Comparison of ENCODE assay signal across 11 cellular contexts in genomic region chr3:44993471-44994205, GRCh38. TPM values are rescaled to one million over a fixed set of nuclear protein-coding genes. Genes with fewer than 3 reads are reported as not detected.
DNase-seq lines count a peak whose midpoint lies in the region; ATAC-seq, FAIRE-seq and TF ChIP-seq lines count a peak whose summit lies in the region.
"Had no signal": no experiment of that assay in that cellular context is flagged by ENCODE, and none has a peak within 500 bp of the region (broad histone marks: within the 10 kb centered on the region; RNA-seq: fewer than 3 reads in every experiment).

No MANE protein-coding gene starts in this region.

- H2BK15ac ChIP-seq in IMR-90 (ENCODE audit: low read depth, low read length), result peak overlapping the region; percentile 29; the same call in 2 of the 3 replicates

- H4K91ac ChIP-seq in IMR-90 (ENCODE audit: insufficient read depth, low read depth, low read length), result peak overlapping the region; percentile 54; the same call in 1 of the 2 replicates

- H3K9me3 ChIP-seq in IMR-90 (ENCODE audit: control insufficient read depth, insufficient read depth, low read length), result no peaks in the 10 kb centered on the region
- no peaks in the 10 kb centered on the region for H3K9me3 ChIP-seq in endodermal cell (ENCODE audit: control insufficient read depth, low read length)
- no peaks in the 10 kb centered on the region for H3K9me3 ChIP-seq in mucosa of descending colon

- H3K36me3 ChIP-seq in IMR-90 (ENCODE audit: control insufficient read depth, insufficient read depth, low read length), result peaks cover 15% of the 10 kb centered on the region
- H3K36me3 ChIP-seq in endodermal cell (ENCODE audit: control insufficient read depth, insufficient read depth, low read length), result peaks cover 69% of the 10 kb centered on the region
- H3K36me3 ChIP-seq in mucosa of descending colon (ENCODE audit: low read depth), result no peaks in the 10 kb centered on the region

- H3K9ac ChIP-seq in IMR-90 (ENCODE audit: low read depth, low read length) (no peak overlapping the region), endodermal cell (ENCODE audit: extremely low read depth, low read length, poor library complexity, severe bottlenecking) (no peak overlapping the region)

- H3K23ac ChIP-seq in IMR-90 (ENCODE audit: low read depth, low read length), result 0 out of 2 replicates have a peak overlapping the region, but pooled peaks have one; percentile 11

- FAIRE-seq in urothelium cell line (lab: Jason Lieb, UNC), result no peak
- FAIRE-seq: TTC549 had no signal

- no peak overlapping the region for H2AK9ac ChIP-seq in IMR-90 (replicated peaks; ENCODE audit: low read depth, low read length, poor library complexity)

- TF ChIP-seq CTCF in AG10803 (conservative IDR thresholded peaks at IDR 0.05; ENCODE audit: low read length) (no peak), IMR-90 (conservative IDR thresholded peaks at IDR 0.05; ENCODE audit: low read depth, low read length) (no peak), endodermal cell (conservative IDR thresholded peaks at IDR 0.05) (no peak), mucosa of descending colon (IDR thresholded peaks at IDR 0.05) (no peak)

- H3K4me1 Mint-ChIP-seq in endodermal cell, result peaks cover 23% of the 10 kb centered on the region

- H3K56ac ChIP-seq in IMR-90 (ENCODE audit: extremely low read depth, insufficient read depth, low read length), result no peak overlapping the region

- TF ChIP-seq POLR2A in IMR-90 (IDR thresholded peaks at IDR 0.05; ENCODE audit: low read depth, low read length), result no peak

- DNase-seq in AG10803 (ENCODE audit: low read depth) (peak; percentile 88), IMR-90 (peak; percentile 79), endodermal cell (no peak), mucosa of descending colon (no peak), MV-4-11 (lab: John Stamatoyannopoulos, UW) (no peak), DMS 273 (lab: John Stamatoyannopoulos, UW; ENCODE audit: unreplicated experiment) (no peak), urothelium cell line (ENCODE audit: low spot score) (no peak)
- DNase-seq: NCI-H1694 had no signal

- peak overlapping the region; percentile 67 for H3K4ac ChIP-seq in IMR-90 (ENCODE audit: low read depth, low read length)

- dilution Hi-C loops in IMR-90 (cut with HindIII; ENCODE audit: low sequenced_read_pairs, unreplicated experiment), result no loop called here

- H3K27ac ChIP-seq in IMR-90 (ENCODE audit: insufficient read depth, low read length), result peak overlapping the region; percentile 48; the same call in 1 of the 2 replicates
- H3K27ac ChIP-seq in endodermal cell (ENCODE audit: low read depth, low read length), result no peak overlapping the region

- ATAC-seq in IMR-90 (ENCODE audit: low read depth) (peak; percentile 81), mucosa of descending colon (peak; percentile 79), HG02763 (IDR thresholded peaks at IDR 0.05; ENCODE audit: unreplicated experiment) (no peak)

- no peak overlapping the region for H3K4me3 ChIP-seq in AG10803 (ENCODE audit: low read length)
- no peak overlapping the region for H3K4me3 ChIP-seq in IMR-90 (ENCODE audit: insufficient read depth, low read depth, low read length)
- H3K4me3 ChIP-seq in endodermal cell (ENCODE audit: low read length), result peak overlapping the region; percentile 0
- H3K4me3 ChIP-seq in mucosa of descending colon, result no peak overlapping the region

- H3K9me3 Mint-ChIP-seq in endodermal cell, result no peaks in the 10 kb centered on the region
- H3K9me3 Mint-ChIP-seq: activated naive CD4-positive, alpha-beta T cell treated with anti-CD3 and anti-CD28 coated beads, Interleukin-2, amount 50 U/mL, for 24 hours had no signal

- no peak overlapping the region for H2AFZ ChIP-seq in IMR-90 (replicated peaks; ENCODE audit: low read length, poor library complexity)

- peaks cover 30% of the 10 kb centered on the region for H4K20me1 ChIP-seq in IMR-90 (ENCODE audit: insufficient read depth, low read length)

- intact Hi-C loops in IMR-90 (cut with micrococcal nuclease), result no loop called here
- intact Hi-C loops in mucosa of descending colon (cut with DNase I, micrococcal nuclease), result no loop called here

- peaks cover 69% of the 10 kb centered on the region for H3K36me3 Mint-ChIP-seq in endodermal cell (ENCODE audit: low read depth)

- H3K27me3 Mint-ChIP-seq in endodermal cell (ENCODE audit: insufficient read depth), result no peaks in the 10 kb centered on the region
- H3K27me3 Mint-ChIP-seq: activated naive CD4-positive, alpha-beta T cell treated with anti-CD3 and anti-CD28 coated beads, Interleukin-2, amount 50 U/mL, for 24 hours had no signal

- peak overlapping the region; percentile 56 for H2BK120ac ChIP-seq in IMR-90 (ENCODE audit: low read depth, low read length)

- peak overlapping the region; percentile 27 for H2AK5ac ChIP-seq in IMR-90 (ENCODE audit: low read depth, low read length)

- H3K27ac Mint-ChIP-seq in endodermal cell, result no peak overlapping the region
- H3K27ac Mint-ChIP-seq: activated naive CD4-positive, alpha-beta T cell treated with anti-CD3 and anti-CD28 coated beads, Interleukin-2, amount 50 U/mL, for 24 hours had no signal

- H4K8ac ChIP-seq in IMR-90 (ENCODE audit: low read depth in 2 of 2, low read length in 2 of 2), result 0 out of 4 replicates have a peak overlapping the region, but pooled peaks of 1 of the 2 experiments have one; percentile 7

- peaks cover 27% of the 10 kb centered on the region for H3K4me1 ChIP-seq in IMR-90 (ENCODE audit: control insufficient read depth, insufficient read depth, low read length)
- H3K4me1 ChIP-seq in endodermal cell (ENCODE audit: control insufficient read depth, insufficient read depth, low read length), result peaks cover 5% of the 10 kb centered on the region
- H3K4me1 ChIP-seq in mucosa of descending colon (ENCODE audit: low read depth), result peaks cover 15% of the 10 kb centered on the region

- CTCF ChIA-PET in IMR-90 (lab: Yijun Ruan, JAX), result interaction anchor here (1.4 kb wide), 1 partner anchor 28 kb away, joined by 3 read pairs; no protein-coding TSS in a partner anchor

- H3K9me1 ChIP-seq in IMR-90 (ENCODE audit: insufficient read depth, low read length), result peaks cover 35% of the 10 kb centered on the region

- peak overlapping the region; percentile 9; the same call in 1 of the 2 replicates for H3K4me2 ChIP-seq in IMR-90 (ENCODE audit: low read depth, low read length)

- no peaks in the 10 kb centered on the region for H3K27me3 ChIP-seq in IMR-90 (ENCODE audit: control insufficient read depth, insufficient read depth, low read length)
- no peaks in the 10 kb centered on the region for H3K27me3 ChIP-seq in endodermal cell (ENCODE audit: control insufficient read depth, insufficient read depth, low read length, poor library complexity, severe bottlenecking)

- H3K79me1 ChIP-seq in IMR-90 (ENCODE audit: low read depth in 1 of 2, low read length in 2 of 2), result peaks cover 43 to 76% of the 10 kb centered on the region in 2 experiments

- no peak overlapping the region for H3K4me3 Mint-ChIP-seq in endodermal cell
- H3K4me3 Mint-ChIP-seq: activated naive CD4-positive, alpha-beta T cell treated with anti-CD3 and anti-CD28 coated beads, Interleukin-2, amount 50 U/mL, for 24 hours had no signal

- H3K18ac ChIP-seq in IMR-90 (ENCODE audit: low read depth, low read length), result no peak overlapping the region

- POLR2A ChIA-PET in IMR-90 (lab: Charles Lee; ENCODE audit: unreplicated experiment), result interaction anchor here (1.4 kb wide), 1 partner anchor 17 kb away, joined by 7 read pairs; no protein-coding TSS in a partner anchor

- TF ChIP-seq RAD21 in IMR-90 (IDR thresholded peaks at IDR 0.05; ENCODE audit: low read length), result no peak

- in situ Hi-C loops in IMR-90 (cut with MboI; ENCODE audit: low sequenced_read_pairs), result no loop called here

- peak overlapping the region; percentile 51; the same call in 1 of the 2 replicates for H3K14ac ChIP-seq in IMR-90 (replicated peaks; ENCODE audit: low read depth, low read length)

- peak overlapping the region; percentile 86 for H2BK5ac ChIP-seq in IMR-90 (ENCODE audit: low read depth, low read length, poor library complexity, severe bottlenecking)

- H2BK20ac ChIP-seq in IMR-90 (ENCODE audit: low read depth, low read length), result peak overlapping the region; percentile 91

- peak overlapping the region; percentile 52 for H4K5ac ChIP-seq in IMR-90 (ENCODE audit: low read depth, low read length)

- BruUV-seq in IMR-90 (replicated peaks; lab: Mats Ljungman, UMichigan), result no TSS peak

TF ChIP-seq in IMR-90, 13 proteins besides CTCF, POLR2A, EP300 and RAD21:
- no peak for TF ChIP-seq BHLHE40 (IDR thresholded peaks at IDR 0.05; ENCODE audit: low read depth, low read length)
- TF ChIP-seq FOS (IDR thresholded peaks at IDR 0.05; ENCODE audit: low read depth, low read length), result 0 out of 2 replicates have a peak, but pooled peaks have one; percentile 34
- no peak for TF ChIP-seq MAFK (IDR thresholded peaks at IDR 0.05; ENCODE audit: low read depth, low read length)
- TF ChIP-seq MXI1 (IDR thresholded peaks at IDR 0.05; ENCODE audit: borderline replicate concordance, low read depth, low read length), result no peak; the same call in 1 of the 2 replicates

RNA-seq across cellular contexts. Expression of gene EXOSC7, which starts 17.6 kb away (rescaled TPM):
- total RNA-seq in IMR-90 (2012; rRNA removed) (62.2 and 96.9 TPM in 2 replicates), endodermal cell (10 to 100 TPM; 61.2 to 69.4 TPM), mucosa of descending colon (10 to 100 TPM; 23.2 to 26.2 (median 24.4) TPM)
- 52.8 and 61.6 TPM in 2 replicates for polyA plus RNA-seq in IMR-90 (2012; rRNA removed)
- polyA plus RNA-seq in IMR-90 (2012; cell fraction: cytosol; rRNA removed), result 39.4 and 46.8 TPM in 2 replicates
- polyA plus RNA-seq in IMR-90 (2012; cell fraction: nucleus; rRNA removed; ENCODE audit: low replicate concordance), result 22.4 and 65.7 TPM in 2 replicates
- polyA plus RNA-seq in endodermal cell (2013, experiment 1 of 2), result 61.4 TPM
- polyA plus RNA-seq in endodermal cell (2013, experiment 2 of 2), result 54.6 TPM

RNA-seq across cellular contexts. Expression of gene ZDHHC3, which starts 17.7 kb away (rescaled TPM):
- total RNA-seq in IMR-90 (2012; rRNA removed) (57.2 and 57.7 TPM in 2 replicates), endodermal cell (10 to 100 TPM; 63.7 to 69.7 TPM), mucosa of descending colon (100 to 1,000 TPM in 2 of 3 donors, 10 to 100 TPM in 1; 94.7 to 204 (median 143) TPM)
- polyA plus RNA-seq in IMR-90 (2012; rRNA removed), result 58.0 and 59.6 TPM in 2 replicates
- polyA plus RNA-seq in IMR-90 (2012; cell fraction: cytosol; rRNA removed), result 36.8 and 44.6 TPM in 2 replicates
- polyA plus RNA-seq in IMR-90 (2012; cell fraction: nucleus; rRNA removed; ENCODE audit: low replicate concordance), result 30.2 and 63.6 TPM in 2 replicates
- polyA plus RNA-seq in endodermal cell (2013, experiment 1 of 2), result 51.6 TPM
- 45.0 TPM for polyA plus RNA-seq in endodermal cell (2013, experiment 2 of 2)

RNA-seq across cellular contexts. Expression of gene CLEC3B, which starts 32.5 kb away (rescaled TPM):
- total RNA-seq in IMR-90 (2012; rRNA removed) (1.9 and 3.6 TPM in 2 replicates), endodermal cell (not detected), mucosa of descending colon (10 to 100 TPM; 14.7 to 24.0 (median 22.2) TPM)
- 13.2 and 13.8 TPM in 2 replicates for polyA plus RNA-seq in IMR-90 (2012; rRNA removed)
- polyA plus RNA-seq in IMR-90 (2012; cell fraction: cytosol; rRNA removed), result 20.2 and 52.4 TPM in 2 replicates
- 7.8 and 10.6 TPM in 2 replicates for polyA plus RNA-seq in IMR-90 (2012; cell fraction: nucleus; rRNA removed; ENCODE audit: low replicate concordance)
- not detected for polyA plus RNA-seq in endodermal cell (2013, experiment 1 of 2)
- polyA plus RNA-seq in endodermal cell (2013, experiment 2 of 2), result 0.29 TPM

Comparison
In these comparisons a context has a peak if more than half of its experiments do, and no peak if none do; other contexts are left out.
1. DNase-seq: peak in AG10803 (single experiment) and IMR-90 (single experiment); none in endodermal cell (single experiment), mucosa of descending colon (0 of 3), MV-4-11 (single experiment), DMS 273 (single experiment) and urothelium cell line (single experiment).